18 cellular contexts compared by ENCODE assay signal in the genomic region with DNA sequence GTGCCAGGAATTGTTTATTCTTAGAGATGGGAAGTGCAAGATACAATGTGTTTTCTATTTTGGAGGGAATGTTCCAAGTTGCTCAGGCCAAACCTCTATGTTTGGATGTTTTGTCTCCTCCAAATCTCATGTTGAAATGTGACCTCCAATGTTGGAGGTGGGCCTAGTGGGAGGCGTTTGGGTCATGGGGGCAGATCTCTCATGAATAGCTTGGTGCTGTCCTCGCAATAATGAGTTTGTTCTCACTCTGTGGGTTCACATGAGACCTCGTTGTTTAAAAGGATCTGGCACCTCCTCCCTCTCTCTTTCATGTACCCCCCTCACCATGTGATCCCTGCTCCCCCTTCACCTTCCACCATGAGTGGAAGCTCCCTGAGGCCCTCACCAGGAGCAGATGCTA. TPM values are rescaled to one million over a fixed set of nuclear protein-coding genes. Genes with fewer than 3 reads are reported as not detected.
DNase-seq lines count a peak whose midpoint lies in the region; ATAC-seq and TF ChIP-seq lines count a peak whose summit lies in the region.
"Had no signal": no experiment of that assay in that cellular context is flagged by ENCODE, and none has a peak within 500 bp of the region (broad histone marks: within the 10 kb centered on the region; RNA-seq: fewer than 3 reads in every experiment).

No MANE protein-coding gene starts in this region.

- no peak overlapping the region for H3K4me3 Mint-ChIP-seq in osteocyte (ENCODE audit: unreplicated experiment)
- H3K4me3 Mint-ChIP-seq: B cell; CD8-positive, alpha-beta T cell; HFFc6 had no signal

- H3K4me3 ChIP-seq in coronary artery, result no peak overlapping the region
- no peak overlapping the region for H3K4me3 ChIP-seq in tibial nerve
- H3K4me3 ChIP-seq in body of pancreas, result no peak overlapping the region
- H3K4me3 ChIP-seq: BLaER1 treated with 17β-estradiol and CSF1 and Interleukin-3, amounts not matched to agents 10 nM and 100 nM had no signal

- peaks cover 4% of the 10 kb centered on the region for H3K4me1 Mint-ChIP-seq in osteocyte (ENCODE audit: unreplicated experiment)

- H3K9me3 ChIP-seq in tibial nerve (no peaks in the 10 kb centered on the region), body of pancreas (no peaks in the 10 kb centered on the region)
- H3K9me3 ChIP-seq: BLaER1 treated with 17β-estradiol and CSF1 and Interleukin-3, amounts not matched to agents 10 nM and 100 nM had no signal

- TF ChIP-seq CTCF in coronary artery (IDR thresholded peaks at IDR 0.05) (no peak), osteocyte (IDR thresholded peaks at IDR 0.05) (no peak), tibial nerve (IDR thresholded peaks at IDR 0.05) (no peak), body of pancreas (IDR thresholded peaks at IDR 0.05) (no peak)

- no peaks in the 10 kb centered on the region for H3K36me3 Mint-ChIP-seq in osteocyte (ENCODE audit: unreplicated experiment)
- H3K36me3 Mint-ChIP-seq: CD8-positive, alpha-beta T cell had no signal

- no peaks in the 10 kb centered on the region for H3K9me3 Mint-ChIP-seq in osteocyte (ENCODE audit: unreplicated experiment)
- H3K9me3 Mint-ChIP-seq: CD8-positive, alpha-beta T cell; HFFc6 had no signal

- DNase-seq in coronary artery (ENCODE audit: low spot score) (peak; percentile 4), islet precursor cell (peak; percentile 20), osteocyte (ENCODE audit: extremely low spot score, unreplicated experiment) (peak; percentile 10), tibial nerve (ENCODE audit: low spot score in 2 of 2) (peak; percentile 44 to 47), body of pancreas (no peak)
- DNase-seq: Calu3, DMS79 treated with DMSO at 0.1 percent for 48 hours, GF-D8, GOT3, H7, HFFc6 had no signal

- no peak overlapping the region for H3K27ac Mint-ChIP-seq in osteocyte (ENCODE audit: unreplicated experiment)
- H3K27ac Mint-ChIP-seq: B cell; CD8-positive, alpha-beta T cell; HFFc6 had no signal

- H3K36me3 ChIP-seq in tibial nerve (no peaks in the 10 kb centered on the region), body of pancreas (replicated peaks in 1 of 2; ENCODE audit: insufficient read depth in 1 of 2, low read depth in 2 of 2) (no peaks in the 10 kb centered on the region)
- H3K36me3 ChIP-seq: BLaER1 treated with 17β-estradiol and CSF1 and Interleukin-3, amounts not matched to agents 10 nM and 100 nM had no signal

- TF ChIP-seq POLR2A in tibial nerve (IDR thresholded peaks at IDR 0.05), result no peak
- no peak for TF ChIP-seq POLR2A in body of pancreas (IDR thresholded peaks at IDR 0.05)

- H3K27ac ChIP-seq in coronary artery, result no peak overlapping the region
- H3K27ac ChIP-seq in tibial nerve, result no peak overlapping the region
- H3K27ac ChIP-seq in body of pancreas, result no peak overlapping the region
- H3K27ac ChIP-seq: BLaER1 treated with 17β-estradiol and CSF1 and Interleukin-3, amounts not matched to agents 10 nM and 100 nM had no signal

- peaks cover 38% of the 10 kb centered on the region for H3K27me3 Mint-ChIP-seq in osteocyte (ENCODE audit: unreplicated experiment)

- 39 to 47% methylated on average over 3 of the region's 3 CpGs for WGBS in tibial nerve, 2 donors
- 69 to 82% methylated on average over 3 of the region's 3 CpGs for WGBS in body of pancreas, 2 donors

- H3K27me3 ChIP-seq in tibial nerve (no peaks in the 10 kb centered on the region), body of pancreas (no peaks in the 10 kb centered on the region)

- intact Hi-C loops in body of pancreas (cut with DNase I), result no loop called here

- TF ChIP-seq EP300 in tibial nerve (IDR thresholded peaks at IDR 0.05), result no peak

- H3K4me1 ChIP-seq in tibial nerve (peaks cover 0 to 23% (median 0%) of the 10 kb centered on the region in 4 donors), body of pancreas (peaks cover 11% of the 10 kb centered on the region)

- no peak for ATAC-seq in activated CD4-positive, CD25-positive, alpha-beta regulatory T cell treated with anti-CD3 and anti-CD28 coated beads, Interleukin-2, amount 50 U/mL, for 24 hours
- no peak for ATAC-seq in body of pancreas
- ATAC-seq: CD8-positive, alpha-beta T cell; HCT116 had no signal

RNA-seq across cellular contexts. Expression of a gene that starts 8.3 kb away (rescaled TPM):
- total RNA-seq in osteocyte (not detected in 2 replicates), tibial nerve (10 to 100 TPM; 10.2 to 48.2 (median 22.9) TPM), body of pancreas (1 to 10 TPM; 6.6 to 8.0 TPM)
- total RNA-seq: A172, B cell, Calu3, H7, HFFc6, HT-29 had no signal

RNA-seq across cellular contexts. Expression of a gene that starts 30.6 kb away (rescaled TPM):
- total RNA-seq in osteocyte (not detected in 2 replicates), tibial nerve (not detected), body of pancreas (not detected)
- total RNA-seq: A172; B cell; Calu3; CD8-positive, alpha-beta T cell; H7; HFFc6; HT-29 had no signal

RNA-seq across cellular contexts. Expression of a gene that starts 56.5 kb away (rescaled TPM):
- total RNA-seq in osteocyte (not detected in 2 replicates), tibial nerve (not detected), body of pancreas (not detected)
- total RNA-seq: A172; B cell; Calu3; CD8-positive, alpha-beta T cell; H7; HFFc6 had no signal

Comparison
In these comparisons a context has a peak if more than half of its experiments do, and no peak if none do; other contexts are left out.
1. DNase-seq: peak in coronary artery (single experiment), islet precursor cell (single experiment), osteocyte (single experiment) and tibial nerve (2 of 2); none in body of pancreas (0 of 4).